In genomic region chr9:98442541-98442940, GRCh38 we compare ENCODE assay signal across 20 cellular contexts.
"Had no signal": no experiment of that assay in that cellular context is flagged by ENCODE, and none has a peak within 500 bp of the region (broad histone marks: within the 10 kb centered on the region; RNA-seq: fewer than 3 reads in every experiment).

No MANE protein-coding gene starts in this region.

- H3K4me3 ChIP-seq: cardiac muscle cell, hepatocyte, left ventricle myocardium inferior, uterus had no signal

- H3K27ac ChIP-seq: cardiac muscle cell, hepatocyte, left ventricle myocardium inferior, uterus had no signal

- H3K9me3 Mint-ChIP-seq: activated CD4-positive, alpha-beta memory T cell treated with anti-CD3 and anti-CD28 coated beads, Interleukin-2, amount 10 ng/mL, durations not matched to agents 7 days and 5 days; activated CD4-positive, alpha-beta T cell treated with anti-CD3 and anti-CD28 coated beads, Interleukin-2, amount 10 ng/mL, durations not matched to agents 24 days and 14 days; activated naive CD4-positive, alpha-beta T cell treated with anti-CD3 and anti-CD28 coated beads, Interleukin-2, amount 10 ng/mL, durations not matched to agents 7 days and 5 days; activated T-cell treated with anti-CD3 and anti-CD28 coated beads, Interleukin-2, amount 50 U/mL, for 72 hours; immature natural killer cell; mesothelial cell of epicardium; naive thymus-derived CD8-positive, alpha-beta T cell; stimulated activated effector memory CD8-positive, alpha-beta T cell treated with anti-CD3 and anti-CD28 coated beads, Interleukin-12 subunit alpha, Interleukin-12 subunit beta, amount 100 ng/mL, for 72 hours had no signal

- H3K4me1 ChIP-seq: left ventricle myocardium inferior, uterus had no signal

- H3K36me3 ChIP-seq: cardiac muscle cell, left ventricle myocardium inferior, uterus had no signal

- H3K4me3 Mint-ChIP-seq: activated CD4-positive, alpha-beta memory T cell treated with anti-CD3 and anti-CD28 coated beads, Interleukin-2, amount 10 ng/mL, durations not matched to agents 7 days and 5 days; activated CD4-positive, alpha-beta T cell treated with anti-CD3 and anti-CD28 coated beads, Interleukin-2, amount 10 ng/mL, durations not matched to agents 24 days and 14 days; activated naive CD4-positive, alpha-beta T cell treated with anti-CD3 and anti-CD28 coated beads, Interleukin-2, amount 10 ng/mL, durations not matched to agents 7 days and 5 days; activated T-cell treated with anti-CD3 and anti-CD28 coated beads, Interleukin-2, amount 50 U/mL, for 72 hours; immature natural killer cell; mesothelial cell of epicardium; naive thymus-derived CD8-positive, alpha-beta T cell; stimulated activated effector memory CD8-positive, alpha-beta T cell treated with anti-CD3 and anti-CD28 coated beads, Interleukin-12 subunit alpha, Interleukin-12 subunit beta, amount 100 ng/mL, for 72 hours had no signal

- H3K4me2 ChIP-seq: hepatocyte had no signal

- H2AFZ ChIP-seq: hepatocyte had no signal

- ATAC-seq: activated CD4-positive, CD25-positive, alpha-beta regulatory T cell treated with anti-CD3 and anti-CD28 coated beads, Interleukin-2, amount 50 U/mL, for 24 hours; activated T-cell treated with anti-CD3 and anti-CD28 coated beads, Interleukin-2, amount 50 U/mL, for 72 hours; naive thymus-derived CD8-positive, alpha-beta T cell; sciatic nerve; stimulated activated effector memory CD8-positive, alpha-beta T cell treated with anti-CD3 and anti-CD28 coated beads, Interleukin-12 subunit alpha, Interleukin-12 subunit beta, amount 100 ng/mL, for 72 hours had no signal

- H3K27me3 ChIP-seq: cardiac muscle cell, uterus had no signal

- H3K4me1 Mint-ChIP-seq: activated CD4-positive, alpha-beta memory T cell treated with anti-CD3 and anti-CD28 coated beads, Interleukin-2, amount 10 ng/mL, durations not matched to agents 7 days and 5 days; activated CD4-positive, alpha-beta T cell treated with anti-CD3 and anti-CD28 coated beads, Interleukin-2, amount 10 ng/mL, durations not matched to agents 24 days and 14 days; activated naive CD4-positive, alpha-beta T cell treated with anti-CD3 and anti-CD28 coated beads, Interleukin-2, amount 10 ng/mL, durations not matched to agents 7 days and 5 days; immature natural killer cell; mesothelial cell of epicardium; stimulated activated effector memory CD8-positive, alpha-beta T cell treated with anti-CD3 and anti-CD28 coated beads, Interleukin-12 subunit alpha, Interleukin-12 subunit beta, amount 100 ng/mL, for 72 hours had no signal

- H3K9me3 ChIP-seq: left ventricle myocardium inferior, uterus had no signal

- H3K27ac Mint-ChIP-seq: activated CD4-positive, alpha-beta memory T cell treated with anti-CD3 and anti-CD28 coated beads, Interleukin-2, amount 10 ng/mL, durations not matched to agents 7 days and 5 days; activated CD4-positive, alpha-beta T cell treated with anti-CD3 and anti-CD28 coated beads, Interleukin-2, amount 10 ng/mL, durations not matched to agents 24 days and 14 days; activated naive CD4-positive, alpha-beta T cell treated with anti-CD3 and anti-CD28 coated beads, Interleukin-2, amount 10 ng/mL, durations not matched to agents 7 days and 5 days; activated T-cell treated with anti-CD3 and anti-CD28 coated beads, Interleukin-2, amount 50 U/mL, for 72 hours; mesothelial cell of epicardium; naive thymus-derived CD8-positive, alpha-beta T cell; stimulated activated effector memory CD8-positive, alpha-beta T cell treated with anti-CD3 and anti-CD28 coated beads, Interleukin-12 subunit alpha, Interleukin-12 subunit beta, amount 100 ng/mL, for 72 hours had no signal

- DNase-seq: activated CD4-positive, alpha-beta memory T cell treated with anti-CD3 and anti-CD28 coated beads, Interleukin-2, amount 10 ng/mL, durations not matched to agents 7 days and 5 days; activated CD4-positive, alpha-beta T cell treated with anti-CD3 and anti-CD28 coated beads, Interleukin-2, amount 10 ng/mL, durations not matched to agents 24 days and 14 days; activated effector memory CD4-positive, alpha-beta T cell treated with anti-CD3 and anti-CD28 coated beads, Interleukin-2, amount 50 U/mL, for 16 hours; activated naive CD4-positive, alpha-beta T cell treated with anti-CD3 and anti-CD28 coated beads, Interleukin-2, amount 10 ng/mL, durations not matched to agents 7 days and 5 days; activated T-cell treated with anti-CD3 and anti-CD28 coated beads, Interleukin-2, amount 50 U/mL, for 72 hours; cortex of kidney; foreskin melanocyte; immature natural killer cell; left ventricle myocardium inferior; naive thymus-derived CD8-positive, alpha-beta T cell; small intestine; stimulated activated CD4-positive, alpha-beta T cell treated with anti-CD3 and anti-CD28 coated beads, Interleukin-2, amount 100 ng/mL, for 24 hours; trophoblast cell; uterus had no signal

- H3K36me3 Mint-ChIP-seq: activated naive CD4-positive, alpha-beta T cell treated with anti-CD3 and anti-CD28 coated beads, Interleukin-2, amount 10 ng/mL, durations not matched to agents 7 days and 5 days; immature natural killer cell; mesothelial cell of epicardium; naive thymus-derived CD8-positive, alpha-beta T cell; stimulated activated effector memory CD8-positive, alpha-beta T cell treated with anti-CD3 and anti-CD28 coated beads, Interleukin-12 subunit alpha, Interleukin-12 subunit beta, amount 100 ng/mL, for 72 hours had no signal
